29 cellular contexts compared by ENCODE assay signal in the genomic region with DNA sequence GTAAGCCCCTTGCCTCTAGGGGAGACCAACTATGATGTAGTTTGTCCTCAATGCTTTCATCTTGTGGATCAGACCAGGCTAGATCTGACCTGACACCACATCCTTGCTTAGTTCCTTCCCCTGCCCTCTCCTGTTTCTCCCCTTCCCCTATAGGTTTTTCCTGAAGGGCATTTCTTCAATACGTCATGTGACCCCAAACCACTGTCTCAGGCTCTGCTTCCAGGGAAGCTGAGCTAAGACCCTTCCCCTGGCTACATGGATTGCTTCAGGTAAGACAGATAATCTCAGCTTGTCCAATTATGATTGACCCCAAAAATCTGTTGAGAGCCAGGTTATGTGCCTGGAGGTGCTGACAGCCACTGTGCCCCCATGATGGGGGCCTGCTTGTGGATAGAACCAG.
"Had no signal": no experiment of that assay in that cellular context is flagged by ENCODE, and none has a peak within 500 bp of the region (broad histone marks: within the 10 kb centered on the region; RNA-seq: fewer than 3 reads in every experiment).

No MANE protein-coding gene starts in this region.

- H3K4me3 Mint-ChIP-seq: dendritic cell treated with granulocyte-macrophage colony-stimulating factor and Interleukin-4, amounts not matched to agents 40 ng/mL and 50 ng/mL, for 4 days; effector memory CD8-positive, alpha-beta T cell; endodermal cell had no signal

- H3K27ac Mint-ChIP-seq: dendritic cell treated with granulocyte-macrophage colony-stimulating factor and Interleukin-4, amounts not matched to agents 40 ng/mL and 50 ng/mL, for 4 days; effector memory CD8-positive, alpha-beta T cell; endodermal cell had no signal

- H2AFZ ChIP-seq: hepatocyte had no signal

- H3K9me3 ChIP-seq: colonic mucosa, esophagus muscularis mucosa, esophagus squamous epithelium, gastrocnemius medialis had no signal

- H3K79me2 ChIP-seq: hepatocyte had no signal

- H3K4me1 Mint-ChIP-seq: endodermal cell had no signal

- H3K9me3 Mint-ChIP-seq: effector memory CD8-positive, alpha-beta T cell; endodermal cell had no signal

- H3K4me3 ChIP-seq: colonic mucosa, coronary artery, dorsolateral prefrontal cortex, esophagus muscularis mucosa, esophagus squamous epithelium, gastrocnemius medialis, gastroesophageal sphincter, heart left ventricle, heart right ventricle, hepatocyte had no signal

- H3K36me3 ChIP-seq: colonic mucosa, esophagus muscularis mucosa, esophagus squamous epithelium, gastrocnemius medialis, gastroesophageal sphincter, heart left ventricle, heart right ventricle had no signal

- ATAC-seq: effector memory CD8-positive, alpha-beta T cell; esophagus mucosa; foreskin keratinocyte; gastrocnemius medialis; gastroesophageal sphincter; heart left ventricle; heart right ventricle had no signal

- H3K4me2 ChIP-seq: hepatocyte had no signal

- H3K27ac ChIP-seq: colonic mucosa, coronary artery, dorsolateral prefrontal cortex, epithelial cell of prostate, esophagus muscularis mucosa, esophagus squamous epithelium, foreskin keratinocyte, gastrocnemius medialis, gastroesophageal sphincter, heart left ventricle, heart right ventricle, hepatocyte had no signal

- H3K4me1 ChIP-seq: colonic mucosa, esophagus muscularis mucosa, esophagus squamous epithelium, foreskin keratinocyte, gastrocnemius medialis, gastroesophageal sphincter, heart left ventricle, heart right ventricle had no signal

- FAIRE-seq: colon, endometrium, endothelial cell of umbilical vein, frontal cortex had no signal

- DNase-seq: colonic mucosa; cortex of kidney; dermis blood vessel endothelial cell; dorsolateral prefrontal cortex; effector CD4-positive, alpha-beta T cell; effector CD8-positive, alpha-beta T cell; effector memory CD4-positive, alpha-beta T cell; effector memory CD8-positive, alpha-beta T cell; endodermal cell; erythroblast; esophagus squamous epithelium; foreskin fibroblast; foreskin keratinocyte; foreskin melanocyte; gastrocnemius medialis; head of caudate nucleus; heart left ventricle; heart right ventricle had no signal

- H3K27me3 ChIP-seq: colonic mucosa, dorsolateral prefrontal cortex, esophagus squamous epithelium, gastrocnemius medialis, hepatocyte had no signal
